Comparison of ENCODE assay signal across 8 cellular contexts in genomic region chr1:44212355-44213221, GRCh38. TPM values are rescaled to one million over a fixed set of nuclear protein-coding genes. Genes with fewer than 3 reads are reported as not detected.
DNase-seq lines count a peak whose midpoint lies in the region; ATAC-seq and TF ChIP-seq lines count a peak whose summit lies in the region.

No MANE protein-coding gene starts in this region.

- H3K27me3 ChIP-seq in smooth muscle cell (ENCODE audit: low read depth): no peaks in the 10 kb centered on the region

- H3K4me3 Mint-ChIP-seq in HFFc6: peak overlapping the region; percentile 90

- H3K4me1 Mint-ChIP-seq in HFFc6 (ENCODE audit: low read depth): peaks cover 23% of the 10 kb centered on the region

- no peak overlapping the region for H3K27ac ChIP-seq in smooth muscle cell (ENCODE audit: low read depth)

- H3F3A ChIP-seq in smooth muscle cell (ENCODE audit: low read depth): no peaks in the 10 kb centered on the region

- no peak overlapping the region for H3K9ac ChIP-seq in smooth muscle cell (ENCODE audit: low read depth)

- H3K4me1 ChIP-seq in smooth muscle cell (ENCODE audit: low read depth): peaks cover 5% of the 10 kb centered on the region

- DNase-seq in HFFc6 (no peak), fibroblast of pulmonary artery (ENCODE audit: low read depth) (no peak), smooth muscle cell (lab: John Stamatoyannopoulos, UW; ENCODE audit: unreplicated experiment) (no peak), globus pallidus (ENCODE audit: low spot score) (no peak), SK-N-DZ (ENCODE audit: low spot score) (no peak)
- peak; percentile 13 for DNase-seq in activated CD4-positive, alpha-beta T cell treated with anti-CD3 and anti-CD28 coated beads, Interleukin-2, amount 50 U/mL, for 1 hour
- DNase-seq in effector CD8-positive, alpha-beta T cell (lab: John Stamatoyannopoulos, UW): no peak

- TF ChIP-seq CTCF in HFFc6 (IDR thresholded peaks at IDR 0.05): no peak
- TF ChIP-seq CTCF in fibroblast of pulmonary artery (IDR thresholded peaks at IDR 0.05; ENCODE audit: low read length, missing control alignments): no peak
- no peak for TF ChIP-seq CTCF in smooth muscle cell (IDR thresholded peaks at IDR 0.05; ENCODE audit: borderline replicate concordance, insufficient read depth, poor library complexity, severe bottlenecking)

- H3K79me2 ChIP-seq in smooth muscle cell (ENCODE audit: low read depth): no peaks in the 10 kb centered on the region

- H3K4me3 ChIP-seq in fibroblast of pulmonary artery (replicated peaks; ENCODE audit: low read depth, low read length) (peak overlapping the region; percentile 99), smooth muscle cell (peak overlapping the region; percentile 85)

- H3K27ac Mint-ChIP-seq in HFFc6: peak overlapping the region; percentile 63

- WGBS in smooth muscle cell (ENCODE audit: low lambda C conversion rate): 68% methylated on average over 9 of the region's 9 CpGs

- peaks cover 2% of the 10 kb centered on the region for H3K27me3 Mint-ChIP-seq in HFFc6 (ENCODE audit: insufficient read depth)

- 0 out of 2 replicates have a peak, but pooled peaks cover 5% of the 10 kb centered on the region for H3K36me3 Mint-ChIP-seq in HFFc6 (ENCODE audit: low read depth)

- no peaks in the 10 kb centered on the region for H3K9me3 ChIP-seq in smooth muscle cell (replicated peaks; ENCODE audit: low read depth)

- H3K36me3 ChIP-seq in smooth muscle cell (ENCODE audit: low read depth): no peaks in the 10 kb centered on the region

- no peaks in the 10 kb centered on the region for H3K9me3 Mint-ChIP-seq in HFFc6

- peak overlapping the region; percentile 93 for H3K4me2 ChIP-seq in smooth muscle cell

- no peaks in the 10 kb centered on the region for H4K20me1 ChIP-seq in smooth muscle cell (ENCODE audit: low read depth)

- H2AFZ ChIP-seq in smooth muscle cell (ENCODE audit: low read depth): peak overlapping the region; percentile 91

- ATAC-seq in HG02623 (IDR thresholded peaks at IDR 0.05; ENCODE audit: unreplicated experiment): no peak

RNA-seq across cellular contexts. Expression of gene DMAP1, which starts 0.7 kb away (rescaled TPM):
- total RNA-seq in HFFc6 (2021; fragmentation: NEBNext Ultra II Directional; extraction: Animal tissue kit (Norgen Biotek cat#: 25700)): 10 to 100 TPM; 25.7 to 34.6 (median 30.1) TPM
- total RNA-seq in smooth muscle cell: 17.9 and 22.7 TPM in 2 replicates
- 34.8 and 45.0 TPM in 2 replicates for polyA plus RNA-seq in smooth muscle cell
- polyA plus RNA-seq in SK-N-DZ (2014; cell fraction: cytosol; rRNA removed): 11.3 and 14.5 TPM in 2 replicates
- 37.4 and 59.7 TPM in 2 replicates for polyA plus RNA-seq in SK-N-DZ (2014; cell fraction: nucleus; rRNA removed)
